Comparison of ENCODE assay signal across 8 cellular contexts in the genomic region with DNA sequence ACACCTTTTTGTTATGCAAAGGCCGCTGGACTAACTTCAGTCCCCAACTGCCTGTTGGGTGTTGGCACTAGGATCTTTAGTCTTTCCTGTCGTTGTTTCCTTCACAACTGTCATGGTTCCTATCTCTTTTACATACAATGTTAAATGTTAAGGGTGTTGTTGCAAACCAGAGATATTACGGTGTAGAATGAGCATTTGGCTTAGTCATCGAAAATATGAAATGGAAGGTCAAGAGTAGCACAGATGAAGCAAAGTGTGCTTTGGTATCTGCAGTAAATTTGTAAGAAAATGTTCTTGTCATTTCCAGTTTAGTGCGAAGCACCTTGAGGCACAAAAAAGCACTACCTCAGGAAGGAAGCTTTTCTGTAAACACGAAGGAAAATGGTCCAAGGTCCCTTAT.
"Had no signal": no experiment of that assay in that cellular context is flagged by ENCODE, and none has a peak within 500 bp of the region (broad histone marks: within the 10 kb centered on the region; RNA-seq: fewer than 3 reads in every experiment).

No MANE protein-coding gene starts in this region.

- ATAC-seq: GM12878 had no signal

- FAIRE-seq: G401.6, GM12878, GM12891, GM12892, GM18507, GM19239 had no signal

- H3K4me3 ChIP-seq: GM12878 had no signal

- DNase-seq: GDM1, GF-D8 had no signal
